In genomic region chr1:36300526-36300925, GRCh38 we compare ENCODE assay signal across 9 cellular contexts. TPM values are rescaled to one million over a fixed set of nuclear protein-coding genes. Genes with fewer than 3 reads are reported as not detected.
A peak's percentile ranks its signal among the peaks of the same experiment; 100 is the strongest.
DNase-seq lines count a peak whose midpoint lies in the region; ATAC-seq and TF ChIP-seq lines count a peak whose summit lies in the region.
"Had no signal": no experiment of that assay in that cellular context is flagged by ENCODE, and none has a peak within 500 bp of the region (broad histone marks: within the 10 kb centered on the region; RNA-seq: fewer than 3 reads in every experiment).

No MANE protein-coding gene starts in this region.

- peaks cover 5% of the 10 kb centered on the region for H3K4me1 ChIP-seq in CD4-positive, alpha-beta memory T cell (ENCODE audit: insufficient read depth, low read length)
- H3K4me1 ChIP-seq in PC-9 (replicated peaks; ENCODE audit: insufficient read depth) (peaks cover 32% of the 10 kb centered on the region), prostate gland (replicated peaks) (peaks cover 18% of the 10 kb centered on the region)

- DNase-seq in CD4-positive, alpha-beta memory T cell, result no peak
- DNase-seq in PC-9 (peak in 1 of 2 experiments; percentile 60), prostate gland (ENCODE audit: low spot score) (no peak), HuH-7 (ENCODE audit: low spot score) (no peak), hippocampal formation (lab: John Stamatoyannopoulos, UW) (no peak), cardiac septum (ENCODE audit: low spot score) (no peak)
- no peak for DNase-seq in effector memory CD8-positive, alpha-beta T cell
- no peak for DNase-seq in central memory CD4-positive, alpha-beta T cell
- DNase-seq: cortex of kidney had no signal

- TF ChIP-seq CTCF in PC-9 (conservative IDR thresholded peaks at IDR 0.05) (no peak), prostate gland (IDR thresholded peaks at IDR 0.05) (no peak)

- peak overlapping the region in 6 of 7 donors; percentile 19 to 91 (median 55) for H3K27ac Mint-ChIP-seq in CD4-positive, alpha-beta memory T cell
- H3K27ac Mint-ChIP-seq in effector memory CD8-positive, alpha-beta T cell, result peak overlapping the region; percentile 20 to 83

- ATAC-seq in effector memory CD8-positive, alpha-beta T cell (replicated peaks), result no peak

- H3K36me3 Mint-ChIP-seq in CD4-positive, alpha-beta memory T cell, result peaks cover 40 to 75% of the 10 kb centered on the region in 2 donors
- peaks cover 67% of the 10 kb centered on the region for H3K36me3 Mint-ChIP-seq in effector memory CD8-positive, alpha-beta T cell (ENCODE audit: insufficient read depth)

- peaks cover 51% of the 10 kb centered on the region for H3K36me3 ChIP-seq in CD4-positive, alpha-beta memory T cell (ENCODE audit: insufficient read depth, low read length)
- peaks cover 33% of the 10 kb centered on the region for H3K36me3 ChIP-seq in PC-9 (ENCODE audit: low read depth)
- peaks cover 13 to 24% of the 10 kb centered on the region in 2 donors for H3K36me3 ChIP-seq in prostate gland

- H3K4me3 ChIP-seq in CD4-positive, alpha-beta memory T cell (ENCODE audit: low read length in 2 of 2), result no peak overlapping the region
- H3K4me3 ChIP-seq in PC-9 (no peak overlapping the region), prostate gland (no peak overlapping the region)

- BruUV-seq in PC-9 (replicated peaks; lab: Mats Ljungman, UMichigan), result no TSS peak

- no peak overlapping the region for H3K4me3 Mint-ChIP-seq in CD4-positive, alpha-beta memory T cell
- H3K4me3 Mint-ChIP-seq in effector memory CD8-positive, alpha-beta T cell, result no peak overlapping the region

- no peak overlapping the region for H3K27ac ChIP-seq in CD4-positive, alpha-beta memory T cell (ENCODE audit: low read depth, low read length)
- peak overlapping the region; percentile 89 for H3K27ac ChIP-seq in PC-9
- peak overlapping the region; percentile 80 to 87 for H3K27ac ChIP-seq in prostate gland

- peaks cover 19% of the 10 kb centered on the region for H3K79me2 ChIP-seq in PC-9 (ENCODE audit: low read depth)

- WGBS in prostate gland, result 92% methylated on average over 1 of the region's 1 CpG

- H3K27me3 ChIP-seq in CD4-positive, alpha-beta memory T cell (ENCODE audit: insufficient read depth, low read length), result no peaks in the 10 kb centered on the region
- no peaks in the 10 kb centered on the region for H3K27me3 ChIP-seq in PC-9 (ENCODE audit: insufficient read depth, low read depth)
- no peaks in the 10 kb centered on the region for H3K27me3 ChIP-seq in prostate gland (replicated peaks; ENCODE audit: insufficient read depth)

- H3K4me1 Mint-ChIP-seq in CD4-positive, alpha-beta memory T cell, result peaks cover 4 to 10% (median 6%) of the 10 kb centered on the region in 4 donors
- no peaks in the 10 kb centered on the region for H3K4me1 Mint-ChIP-seq in effector memory CD8-positive, alpha-beta T cell (ENCODE audit: low read depth in 2 of 2)

- POLR2A ChIA-PET in CD4-positive, alpha-beta memory T cell (lab: Charles Lee; ENCODE audit: partially characterized antibody), result interaction anchor here (1.1 kb wide), 1 partner anchor 23 kb away, joined by 3 read pairs; no protein-coding TSS in a partner anchor
- POLR2A ChIA-PET in PC-9 (lab: Charles Lee; ENCODE audit: unreplicated experiment), result interaction anchor here (0.5 to 0.7 kb wide), 4 partner anchors 15 to 443 kb away, joined by 3 to 10 read pairs (median 6); partner anchors contain the start of gene TRAPPC3

- no peaks in the 10 kb centered on the region for H3K9me3 ChIP-seq in CD4-positive, alpha-beta memory T cell (ENCODE audit: control insufficient read depth in 1 of 2, low read length in 2 of 2)
- H3K9me3 ChIP-seq in PC-9 (ENCODE audit: insufficient read depth, low read depth), result no peaks in the 10 kb centered on the region
- H3K9me3 ChIP-seq in prostate gland, result no peaks in the 10 kb centered on the region

- intact Hi-C loops in CD4-positive, alpha-beta memory T cell (cut with micrococcal nuclease), result no loop called here
- intact Hi-C loops in PC-9 (cut with micrococcal nuclease; ENCODE audit: unreplicated experiment), result loop anchor here (2.0 to 10.0 kb wide), 2 partner anchors 84 to 120 kb away; partner anchors contain the start of gene STK40
- intact Hi-C loops in prostate gland (cut with DNase I), result no loop called here
- intact Hi-C loops in cardiac septum (cut with DNase I), result loop anchor here (10.0 kb wide), 1 partner anchor 124 kb away; no protein-coding TSS in a partner anchor

- H3F3A ChIP-seq in PC-9 (ENCODE audit: insufficient read depth, low read depth), result peaks cover 75% of the 10 kb centered on the region

- CTCF ChIA-PET in CD4-positive, alpha-beta memory T cell (lab: Charles Lee; ENCODE audit: partially characterized antibody), result interaction anchor here (0.7 to 2.2 kb wide), 15 partner anchors 9 to 152 kb away, joined by 3 to 7 read pairs (median 4); partner anchors contain the start of gene TRAPPC3
- CTCF ChIA-PET in PC-9 (lab: Charles Lee), result interaction anchor here (0.5 to 1.6 kb wide), 16 partner anchors 15 to 151 kb away, joined by 3 to 13 read pairs (median 6); partner anchors contain the start of genes THRAP3 and TRAPPC3

- no peaks in the 10 kb centered on the region for H4K20me1 ChIP-seq in PC-9 (ENCODE audit: insufficient read depth)

- H3K9me3 Mint-ChIP-seq in CD4-positive, alpha-beta memory T cell, result no peaks in the 10 kb centered on the region
- H3K9me3 Mint-ChIP-seq in effector memory CD8-positive, alpha-beta T cell, result no peaks in the 10 kb centered on the region

- no peaks in the 10 kb centered on the region for H3K9me2 ChIP-seq in PC-9 (ENCODE audit: insufficient read depth)

- no peaks in the 10 kb centered on the region for H3K27me3 Mint-ChIP-seq in CD4-positive, alpha-beta memory T cell
- H3K27me3 Mint-ChIP-seq in effector memory CD8-positive, alpha-beta T cell, result no peaks in the 10 kb centered on the region

- TF ChIP-seq POLR2A in prostate gland (IDR thresholded peaks at IDR 0.05), result no peak

- no peak overlapping the region for H2AFZ ChIP-seq in PC-9

- peak overlapping the region; percentile 67 for H3K4me2 ChIP-seq in PC-9

RNA-seq across cellular contexts. Expression of gene SH3D21, which starts 5.6 kb away (rescaled TPM):
- total RNA-seq in CD4-positive, alpha-beta memory T cell, result 1 to 10 TPM; 3.2 to 3.3 TPM
- not detected for polyA plus RNA-seq in CD4-positive, alpha-beta memory T cell
- total RNA-seq in PC-9 (2021) (18.3 and 25.9 TPM in 2 replicates), prostate gland (10 to 100 TPM in 1 of 2 donors, 1 to 10 TPM in 1; 8.1 to 10.6 TPM), cardiac septum (3.3 TPM)

RNA-seq across cellular contexts. Expression of gene EVA1B, which starts 22.9 kb away (rescaled TPM):
- total RNA-seq in CD4-positive, alpha-beta memory T cell, result 1 to 10 TPM; 6.3 to 7.3 TPM
- 1 to 10 TPM; 5.2 to 8.1 TPM for polyA plus RNA-seq in CD4-positive, alpha-beta memory T cell
- 12.4 and 20.5 TPM in 2 replicates for total RNA-seq in PC-9 (2021)
- 10 to 100 TPM; 67.1 to 78.7 TPM for total RNA-seq in prostate gland
- 11.3 TPM for total RNA-seq in cardiac septum

Comparison
In these comparisons a context has a peak if more than half of its experiments do, and no peak if none do; other contexts are left out.
1. intact Hi-C loops: an anchor here in PC-9 (2.0 to 10.0 kb wide) and cardiac septum (10.0 kb wide); none called in CD4-positive, alpha-beta memory T cell and prostate gland.